32 cellular contexts compared by ENCODE assay signal in the genomic region with DNA sequence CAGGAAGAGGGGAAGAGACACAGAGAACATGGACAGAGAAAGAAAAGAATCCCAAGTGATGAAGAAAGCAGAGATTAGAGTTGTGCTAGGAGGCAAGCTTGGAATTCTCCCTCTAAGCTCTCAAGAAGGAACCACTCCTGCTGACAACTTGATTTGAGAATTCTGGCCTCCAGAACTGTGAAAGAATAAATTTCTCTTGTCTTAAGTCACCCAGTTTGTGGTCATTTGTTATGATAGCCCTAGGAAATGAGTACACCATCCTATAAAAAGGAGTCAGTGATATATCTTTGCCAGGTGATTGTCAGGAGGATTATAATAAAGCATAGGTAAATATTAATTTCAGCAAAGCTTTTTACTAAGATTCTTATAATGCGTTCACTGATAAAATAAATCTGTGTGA.
"Had no signal": no experiment of that assay in that cellular context is flagged by ENCODE, and none has a peak within 500 bp of the region (broad histone marks: within the 10 kb centered on the region; RNA-seq: fewer than 3 reads in every experiment).

No MANE protein-coding gene starts in this region.

- H3K4me1 Mint-ChIP-seq: activated naive CD4-positive, alpha-beta T cell treated with anti-CD3 and anti-CD28 coated beads, Interleukin-2, amount 50 U/mL, for 24 hours; activated naive CD8-positive, alpha-beta T cell treated with anti-CD3 and anti-CD28 coated beads, Interleukin-2, amount 10 ng/mL, durations not matched to agents 7 days and 5 days had no signal

- H3K36me3 Mint-ChIP-seq: activated naive CD4-positive, alpha-beta T cell treated with anti-CD3 and anti-CD28 coated beads, Interleukin-2, amount 50 U/mL, for 24 hours; activated naive CD8-positive, alpha-beta T cell treated with anti-CD3 and anti-CD28 coated beads, Interleukin-2, amount 10 ng/mL, durations not matched to agents 7 days and 5 days had no signal

- H3K4me3 Mint-ChIP-seq: activated CD8-positive, alpha-beta T cell treated with anti-CD3 and anti-CD28 coated beads for 36 hours; activated naive CD4-positive, alpha-beta T cell treated with anti-CD3 and anti-CD28 coated beads, Interleukin-2, amount 50 U/mL, for 24 hours; activated naive CD8-positive, alpha-beta T cell treated with anti-CD3 and anti-CD28 coated beads, Interleukin-2, amount 10 ng/mL, durations not matched to agents 7 days and 5 days; activated T-cell treated with anti-CD3 and anti-CD28 coated beads, Interleukin-2, amount 50 U/mL, for 24 hours had no signal

- FAIRE-seq: astrocyte had no signal

- H3K27ac ChIP-seq: body of pancreas, breast epithelium, KMS-11, Peyer's patch, RWPE1, WERI-Rb-1 had no signal

- H3K4me1 ChIP-seq: body of pancreas, breast epithelium, Peyer's patch had no signal

- H3K27me3 ChIP-seq: body of pancreas, Peyer's patch had no signal

- H3K9ac ChIP-seq: KMS-11 had no signal

- H3K4me2 ChIP-seq: KMS-11 had no signal

- H3K9me3 ChIP-seq: body of pancreas, breast epithelium, Peyer's patch had no signal

- H3K4me3 ChIP-seq: body of pancreas, breast epithelium, Peyer's patch had no signal

- DNase-seq: activated CD4-positive, alpha-beta T cell treated with anti-CD3 and anti-CD28 coated beads for 1 hour; activated CD4-positive, alpha-beta T cell treated with anti-CD3 and anti-CD28 coated beads for 48 hours; activated CD4-positive, alpha-beta T cell treated with anti-CD3 and anti-CD28 coated beads, Interleukin-2, amount 50 U/mL, for 4 hours; activated CD4-positive, CD25-positive, alpha-beta regulatory T cell; activated CD8-positive, alpha-beta T cell treated with anti-CD3 and anti-CD28 coated beads for 36 hours; activated gamma-delta T cell; activated naive CD4-positive, alpha-beta T cell treated with Interleukin-2 at 50 U/mL for 16 hours; activated naive CD8-positive, alpha-beta T cell treated with anti-CD3 and anti-CD28 coated beads, Interleukin-2, amount 10 ng/mL, durations not matched to agents 7 days and 5 days; activated T-cell treated with anti-CD3 and anti-CD28 coated beads, Interleukin-2, amount 50 U/mL, for 24 hours; body of pancreas; NCI-H1092 treated with DMSO at 0.1 percent for 48 hours; NCI-H1417; NCI-H146; NCI-H187; NCI-H2081; NCI-H345; NCI-H524 treated with DMSO at 0.1 percent for 48 hours; Peyer's patch; SIG-M5; SW 1271; T-helper 1 cell; T-helper 2 cell; T1000; WERI-Rb-1 had no signal

- H3K27ac Mint-ChIP-seq: activated CD8-positive, alpha-beta T cell treated with anti-CD3 and anti-CD28 coated beads for 36 hours; activated naive CD4-positive, alpha-beta T cell treated with anti-CD3 and anti-CD28 coated beads, Interleukin-2, amount 50 U/mL, for 24 hours; activated naive CD8-positive, alpha-beta T cell treated with anti-CD3 and anti-CD28 coated beads, Interleukin-2, amount 10 ng/mL, durations not matched to agents 7 days and 5 days; activated T-cell treated with anti-CD3 and anti-CD28 coated beads, Interleukin-2, amount 50 U/mL, for 24 hours; activated T-helper 2 cell treated with anti-CD3 and anti-CD28 coated beads, Interferon-gamma antibody, Interleukin-2, Interleukin-4, amounts not matched to agents 10 μg/mL and 5 μg/mL and 100 μg/mL, durations not matched to agents 14 hours and 24 hours and 36 hours had no signal

- H3K9me3 Mint-ChIP-seq: activated CD8-positive, alpha-beta T cell treated with anti-CD3 and anti-CD28 coated beads for 36 hours; activated naive CD4-positive, alpha-beta T cell treated with anti-CD3 and anti-CD28 coated beads, Interleukin-2, amount 50 U/mL, for 24 hours; activated naive CD8-positive, alpha-beta T cell treated with anti-CD3 and anti-CD28 coated beads, Interleukin-2, amount 10 ng/mL, durations not matched to agents 7 days and 5 days; activated T-cell treated with anti-CD3 and anti-CD28 coated beads, Interleukin-2, amount 50 U/mL, for 24 hours; activated T-helper 2 cell treated with anti-CD3 and anti-CD28 coated beads, Interferon-gamma antibody, Interleukin-2, Interleukin-4, amounts not matched to agents 10 μg/mL and 5 μg/mL and 100 μg/mL, durations not matched to agents 14 hours and 24 hours and 36 hours had no signal

- H3K36me3 ChIP-seq: breast epithelium, Peyer's patch, WERI-Rb-1 had no signal

- ATAC-seq: activated CD8-positive, alpha-beta T cell treated with anti-CD3 and anti-CD28 coated beads for 36 hours; body of pancreas; Right ventricle myocardium inferior; SK-N-SH treated with all-trans-retinoic acid at 6 μM for 48 hours had no signal
